Comparison of ENCODE assay signal across 1 cellular context in the genomic region with DNA sequence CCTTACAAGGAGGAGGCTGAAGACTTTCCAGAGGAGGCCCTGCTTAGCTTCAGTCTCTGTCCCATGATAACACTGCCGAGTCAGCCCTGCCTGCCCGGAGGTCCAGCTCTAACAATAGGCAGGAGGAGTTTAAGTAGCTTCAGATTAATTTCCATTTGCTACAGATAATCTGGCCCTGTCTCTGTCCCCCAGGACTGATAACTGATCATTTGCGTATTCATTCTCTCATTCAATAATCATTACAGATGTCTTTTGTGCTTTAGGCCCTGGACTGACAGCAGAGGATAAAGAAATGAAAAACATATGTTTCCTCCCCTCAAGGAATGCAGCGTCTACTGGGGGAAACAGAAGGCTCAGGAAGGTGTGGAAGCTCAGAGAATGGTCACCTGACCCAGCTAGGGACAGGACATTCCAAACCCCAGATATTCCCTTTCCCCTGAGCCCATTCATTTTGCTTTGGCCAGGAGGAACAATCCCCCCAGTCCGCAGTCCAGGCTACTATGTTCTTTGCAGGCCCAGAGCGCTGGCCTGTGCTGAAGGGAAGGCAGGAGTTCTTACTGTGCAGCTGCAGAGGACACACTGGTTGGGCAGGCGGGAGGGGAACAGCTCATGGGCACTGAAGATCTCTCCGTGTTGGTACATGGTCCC.
A peak's percentile ranks its signal among the peaks of the same experiment; 100 is the strongest.
TF ChIP-seq lines count a peak whose summit lies in the region.

No MANE protein-coding gene starts in this region.

TF ChIP-seq in IMR-90, 13 proteins besides CTCF, POLR2A, EP300 and RAD21 (continued from another document):
- TF ChIP-seq, protein P1, sequence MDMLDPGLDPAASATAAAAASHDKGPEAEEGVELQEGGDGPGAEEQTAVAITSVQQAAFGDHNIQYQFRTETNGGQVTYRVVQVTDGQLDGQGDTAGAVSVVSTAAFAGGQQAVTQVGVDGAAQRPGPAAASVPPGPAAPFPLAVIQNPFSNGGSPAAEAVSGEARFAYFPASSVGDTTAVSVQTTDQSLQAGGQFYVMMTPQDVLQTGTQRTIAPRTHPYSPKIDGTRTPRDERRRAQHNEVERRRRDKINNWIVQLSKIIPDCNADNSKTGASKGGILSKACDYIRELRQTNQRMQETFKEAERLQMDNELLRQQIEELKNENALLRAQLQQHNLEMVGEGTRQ (IDR thresholded peaks at IDR 0.05; ENCODE audit: low read depth, low read length) = no peak
- TF ChIP-seq RFX5 (IDR thresholded peaks at IDR 0.05; ENCODE audit: low read depth, low read length) = no peak
- TF ChIP-seq MAZ (IDR thresholded peaks at IDR 0.05; ENCODE audit: borderline replicate concordance, low read depth, low read length) = no peak
- TF ChIP-seq RCOR1 (IDR thresholded peaks at IDR 0.05; ENCODE audit: insufficient replicate concordance, low read length) = no peak
- no peak for TF ChIP-seq MXI1 (IDR thresholded peaks at IDR 0.05; ENCODE audit: borderline replicate concordance, low read depth, low read length)
- peak; percentile 55; the same call in 1 of the 2 replicates for TF ChIP-seq MAFK (IDR thresholded peaks at IDR 0.05; ENCODE audit: low read depth, low read length)
- TF ChIP-seq FOS (IDR thresholded peaks at IDR 0.05; ENCODE audit: low read depth, low read length) = no peak
- no peak for TF ChIP-seq NFE2L2 (IDR thresholded peaks at IDR 0.05; ENCODE audit: low read depth, low read length)
